ENCODE assay signal across 8 cellular contexts in genomic region chr6:41787219-41787917, GRCh38. TPM values are rescaled to one million over a fixed set of nuclear protein-coding genes. Genes with fewer than 3 reads are reported as not detected.
DNase-seq lines count a peak whose midpoint lies in the region; ATAC-seq, FAIRE-seq and TF ChIP-seq lines count a peak whose summit lies in the region.

TSS of gene TOMM6 (plus strand) at chr6:41787694. CDS start at chr6:41787698, 4 bp downstream.

- dilution Hi-C loops in keratinocyte (cut with MboI; ENCODE audit: extremely low pct_ligation_motif_present, low sequenced_read_pairs), result no loop called here

- H3K27ac ChIP-seq in keratinocyte (ENCODE audit: control insufficient read depth, insufficient read depth, low read length), result peak within 1 kb of the TSS; percentile 98

- H3K9me1 ChIP-seq in keratinocyte (ENCODE audit: control insufficient read depth, extremely low read depth, insufficient read depth, low read length), result no peaks in the 10 kb centered on the region

- H3K9ac ChIP-seq in keratinocyte (ENCODE audit: control insufficient read depth, extremely low read depth, insufficient read depth, low read length), result peak within 1 kb of the TSS; percentile 100

- FAIRE-seq in keratinocyte (lab: Jason Lieb, UNC), result peak; percentile 63

- H3K4me2 ChIP-seq in keratinocyte (ENCODE audit: control insufficient read depth, extremely low read depth, insufficient read depth, low read depth, low read length), result peak within 1 kb of the TSS; percentile 98

- H3K4me3 ChIP-seq in AG10803 (ENCODE audit: low read length) (peak within 1 kb of the TSS; percentile 99), keratinocyte (ENCODE audit: control insufficient read depth in 2 of 3, extremely low read depth in 1 of 3, insufficient read depth in 2 of 3, low read depth in 1 of 3, low read length in 3 of 3) (peak within 1 kb of the TSS; percentile 86 to 100 (median 97))

- H4K20me1 ChIP-seq in keratinocyte (ENCODE audit: control insufficient read depth, extremely low read depth, insufficient read depth, low read length), result no peaks in the 10 kb centered on the region

- peak; percentile 93 for DNase-seq in AG10803 (ENCODE audit: low read depth)
- DNase-seq in NCI-H345 (lab: John Stamatoyannopoulos, UW), result peak; percentile 93
- peak; percentile 85 to 91 (median 90) for DNase-seq in activated CD4-positive, CD25-positive, alpha-beta regulatory T cell (lab: John Stamatoyannopoulos, UW)
- DNase-seq in central memory CD4-positive, alpha-beta T cell, result peak; percentile 93
- DNase-seq in keratinocyte (ENCODE audit: low read depth, low spot score), result peak; percentile 56
- DNase-seq in stimulated activated CD4-positive, alpha-beta T cell treated with anti-CD3 and anti-CD28 coated beads, Interleukin-15, amount 100 ng/mL, for 1 hour (ENCODE audit: low read depth in 1 of 2, low spot score in 1 of 2), result peak; percentile 90 to 92

- H3K79me2 ChIP-seq in keratinocyte (ENCODE audit: control insufficient read depth, insufficient read depth, low read length), result peaks cover 17% of the 10 kb centered on the region

- peaks cover 25% of the 10 kb centered on the region for H3K4me1 ChIP-seq in keratinocyte (ENCODE audit: control insufficient read depth, extremely low read depth, insufficient read depth, low read length)

- peak; percentile 65 for TF ChIP-seq CTCF in AG10803 (conservative IDR thresholded peaks at IDR 0.05; ENCODE audit: low read length)
- peak in 2 of 3 experiments; percentile 66 to 93 for TF ChIP-seq CTCF in keratinocyte (optimal IDR thresholded peaks at IDR 0.05 in 1 of 3, IDR thresholded peaks at IDR 0.05 in 1 of 3, conservative IDR thresholded peaks at IDR 0.05 in 1 of 3; ENCODE audit: extremely low read depth in 1 of 3, insufficient read depth in 2 of 3, low read length in 3 of 3)

- H3K27me3 ChIP-seq in keratinocyte (ENCODE audit: control insufficient read depth, extremely low read depth, insufficient read depth, low read length), result no peaks in the 10 kb centered on the region

- H3K36me3 ChIP-seq in keratinocyte (ENCODE audit: control insufficient read depth in 2 of 2, extremely low read depth in 1 of 2, insufficient read depth in 2 of 2, low read length in 2 of 2), result peaks cover 12 to 18% of the 10 kb centered on the region in 2 experiments

- no peaks in the 10 kb centered on the region for H3K9me3 ChIP-seq in keratinocyte (ENCODE audit: control insufficient read depth, low read depth, low read length)

- H2AFZ ChIP-seq in keratinocyte (ENCODE audit: control insufficient read depth, low read length), result peak within 1 kb of the TSS; percentile 95

- peak; percentile 80 for ATAC-seq in GM19023 (IDR thresholded peaks at IDR 0.05; ENCODE audit: unreplicated experiment)
- peak; percentile 84 for ATAC-seq in HG03280 (IDR thresholded peaks at IDR 0.05; ENCODE audit: unreplicated experiment)

RNA-seq across cellular contexts. Expression of gene TOMM6, which starts in this region (rescaled TPM):
- polyA plus RNA-seq in keratinocyte, result 266 to 449 TPM (median 374 TPM) in 3 replicates
- polyA plus RNA-seq in keratinocyte (2011; ENCODE audit: low read depth), result 41.2 TPM
- polyA plus RNA-seq in keratinocyte (2011; cell fraction: cytosol; rRNA removed), result 329 and 379 TPM in 2 replicates
- 135 and 194 TPM in 2 replicates for polyA plus RNA-seq in keratinocyte (2011; cell fraction: nucleus; rRNA removed)
- 315 and 317 TPM in 2 replicates for polyA plus RNA-seq in keratinocyte (2012; ENCODE audit: low replicate concordance)
- polyA minus RNA-seq in keratinocyte, result 53.6 to 136 TPM (median 100.0 TPM) in 3 replicates
- polyA minus RNA-seq in keratinocyte (2011; cell fraction: cytosol; rRNA and poly(A)+ RNA removed), result 82.3 TPM
- polyA minus RNA-seq in keratinocyte (2011; cell fraction: nucleus; rRNA and poly(A)+ RNA removed), result 17.5 and 20.6 TPM in 2 replicates

Comparison
In these comparisons a context has a peak if more than half of its experiments do, and no peak if none do; other contexts are left out.
1. Peak in every context shown above with its lines: DNase-seq, ATAC-seq, H3K4me3 ChIP-seq and H3K27ac ChIP-seq.